ENCODE assay signal across 17 cellular contexts in the genomic region with DNA sequence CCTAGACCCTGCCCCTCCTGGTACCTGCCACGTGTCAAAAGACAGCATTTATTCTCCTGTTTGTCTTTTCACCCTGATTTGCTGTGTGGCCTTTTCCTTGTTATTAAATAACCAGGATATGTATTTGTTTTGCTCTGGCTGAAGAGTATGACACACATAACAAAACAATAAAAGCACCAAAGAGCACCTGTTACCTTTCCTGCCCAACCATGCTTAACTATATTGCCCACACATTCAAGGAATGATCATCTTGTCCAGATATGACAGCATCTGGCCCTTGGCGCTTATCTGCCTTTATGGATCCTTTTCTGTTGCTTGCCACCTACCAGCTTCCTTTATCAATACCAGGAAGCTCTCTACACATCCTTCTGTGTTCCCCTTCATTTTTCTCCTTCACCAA.
DNase-seq lines count a peak whose midpoint lies in the region; ATAC-seq and TF ChIP-seq lines count a peak whose summit lies in the region.
"Had no signal": no experiment of that assay in that cellular context is flagged by ENCODE, and none has a peak within 500 bp of the region (broad histone marks: within the 10 kb centered on the region; RNA-seq: fewer than 3 reads in every experiment).

No MANE protein-coding gene starts in this region.

- H4K20me1 ChIP-seq in BLaER1 = no peaks in the 10 kb centered on the region

- no peaks in the 10 kb centered on the region for H3K36me3 ChIP-seq in BLaER1
- H3K36me3 ChIP-seq in duodenal mucosa (ENCODE audit: control insufficient read depth in 1 of 2, insufficient read depth in 2 of 2, low read length in 2 of 2) = no peaks in the 10 kb centered on the region
- H3K36me3 ChIP-seq: MG63 had no signal

- peaks cover 12% of the 10 kb centered on the region for H3K9me3 Mint-ChIP-seq in nephron

- peaks cover 39% of the 10 kb centered on the region for H3K4me1 Mint-ChIP-seq in nephron

- no peaks in the 10 kb centered on the region for H3K36me3 Mint-ChIP-seq in nephron (ENCODE audit: low read depth)

- H3K4me3 ChIP-seq in BLaER1 = no peak overlapping the region
- H3K4me3 ChIP-seq in duodenal mucosa (ENCODE audit: low read depth in 1 of 2, low read length in 2 of 2) = peak overlapping the region in 1 of 2 donors; percentile 32
- H3K4me3 ChIP-seq: MG63 had no signal

- TF ChIP-seq CTCF in nephron (IDR thresholded peaks at IDR 0.05; ENCODE audit: unreplicated experiment in 3 of 3) = no peak

- H3K9me3 ChIP-seq in BLaER1 = 0 out of 2 replicates have a peak, but pooled peaks cover 4% of the 10 kb centered on the region
- H3K9me3 ChIP-seq in duodenal mucosa (ENCODE audit: control insufficient read depth in 1 of 2, low read length in 2 of 2) = peaks cover 0 to 4% of the 10 kb centered on the region in 2 donors
- H3K9me3 ChIP-seq: MG63 had no signal

- no peak for ATAC-seq in HG03095 (IDR thresholded peaks at IDR 0.05; ENCODE audit: unreplicated experiment)
- no peak for ATAC-seq in GM18867 (IDR thresholded peaks at IDR 0.05; ENCODE audit: unreplicated experiment)
- ATAC-seq in GM18858 (IDR thresholded peaks at IDR 0.05; ENCODE audit: unreplicated experiment) = no peak
- ATAC-seq: SK-N-SH treated with all-trans-retinoic acid at 6 μM for 48 hours had no signal

- no peak overlapping the region for H3K4me3 Mint-ChIP-seq in nephron

- H3K27me3 Mint-ChIP-seq in nephron (ENCODE audit: low read depth) = peaks cover 11% of the 10 kb centered on the region

- peak overlapping the region in 2 of 3 experiments; percentile 15 to 51 for H3K27ac Mint-ChIP-seq in nephron

- H3K27me3 ChIP-seq in BLaER1 (no peaks in the 10 kb centered on the region), duodenal mucosa (ENCODE audit: control insufficient read depth in 1 of 2, insufficient read depth in 2 of 2, low read length in 2 of 2) (no peaks in the 10 kb centered on the region)
- H3K27me3 ChIP-seq: MG63 had no signal

- H3K4me2 ChIP-seq in BLaER1 = peak overlapping the region; percentile 19; the same call in 1 of the 2 replicates

- H3K9ac ChIP-seq in BLaER1 = no peak overlapping the region
- H3K9ac ChIP-seq in duodenal mucosa (ENCODE audit: low read depth in 1 of 2, low read length in 2 of 2) = no peak overlapping the region

- peak; percentile 88 for DNase-seq in DMS53 treated with DMSO at 0.1 percent for 48 hours (lab: John Stamatoyannopoulos, UW; ENCODE audit: unreplicated experiment)
- DNase-seq in substantia nigra (lab: John Stamatoyannopoulos, UW) = no peak
- DNase-seq: C1 segment of cervical spinal cord, DMS79, KBM-7, MG63, NCI-H1092 treated with DMSO at 0.1 percent for 48 hours, NCI-H345, NCI-H69, SHP77 treated with DMSO at 0.1 percent for 48 hours had no signal

- no peak overlapping the region for H3K27ac ChIP-seq in BLaER1
- peak overlapping the region; percentile 51 for H3K27ac ChIP-seq in duodenal mucosa (ENCODE audit: low read depth, low read length)
- H3K27ac ChIP-seq in substantia nigra (ENCODE audit: low read depth, low read length, poor library complexity, severe bottlenecking) = no peak overlapping the region

- peaks cover 48% of the 10 kb centered on the region for H3K4me1 ChIP-seq in BLaER1
- H3K4me1 ChIP-seq in duodenal mucosa (ENCODE audit: control insufficient read depth in 1 of 2, insufficient read depth in 2 of 2, low read length in 2 of 2) = peaks cover 21 to 26% of the 10 kb centered on the region in 2 donors
